22 cellular contexts compared by ENCODE assay signal in genomic region chr10:113767222-113767621, GRCh38. TPM values are rescaled to one million over a fixed set of nuclear protein-coding genes. Genes with fewer than 3 reads are reported as not detected.
A peak's percentile ranks its signal among the peaks of the same experiment; 100 is the strongest.
DNase-seq lines count a peak whose midpoint lies in the region; ATAC-seq, FAIRE-seq and TF ChIP-seq lines count a peak whose summit lies in the region.
"Had no signal": no experiment of that assay in that cellular context is flagged by ENCODE, and none has a peak within 500 bp of the region (broad histone marks: within the 10 kb centered on the region; RNA-seq: fewer than 3 reads in every experiment).

No MANE protein-coding gene starts in this region.

- POLR2A ChIA-PET in SK-N-SH (lab: Yijun Ruan, JAX) = no interaction called here
- POLR2A ChIA-PET in naive thymus-derived CD8-positive, alpha-beta T cell (lab: Charles Lee) = no interaction called here

- no peaks in the 10 kb centered on the region for H3K4me1 Mint-ChIP-seq in naive thymus-derived CD8-positive, alpha-beta T cell
- H3K4me1 Mint-ChIP-seq: CD14-positive monocyte; CD4-positive, alpha-beta memory T cell; H9 had no signal

- peaks cover 4 to 26% (median 9%) of the 10 kb centered on the region in 9 donors for H3K9me3 Mint-ChIP-seq in naive thymus-derived CD8-positive, alpha-beta T cell

- no peaks in the 10 kb centered on the region; the same call in 1 of the 2 replicates for H3K27me3 ChIP-seq in SK-N-SH (ENCODE audit: insufficient read depth)
- H3K27me3 ChIP-seq in bronchial epithelial cell (ENCODE audit: control insufficient read depth, insufficient read depth, low read length) = peaks cover 3% of the 10 kb centered on the region
- no peaks in the 10 kb centered on the region for H3K27me3 ChIP-seq in spleen (replicated peaks in 1 of 7)
- H3K27me3 ChIP-seq: BLaER1 had no signal

- DNase-seq in SK-N-SH = no peak
- DNase-seq in bronchial epithelial cell (ENCODE audit: low read depth) = peak; percentile 12
- DNase-seq in mucosa of descending colon = no peak
- DNase-seq in naive thymus-derived CD8-positive, alpha-beta T cell = no peak
- DNase-seq in spleen = no peak
- DNase-seq: 8988T; CD4-positive, alpha-beta memory T cell; DMS153; DND-41; EL; H9 had no signal

- H3K9me3 ChIP-seq in SK-N-SH = no peaks in the 10 kb centered on the region
- no peaks in the 10 kb centered on the region for H3K9me3 ChIP-seq in mucosa of descending colon
- H3K9me3 ChIP-seq in spleen = peaks cover 0 to 18% (median 14%) of the 10 kb centered on the region in 8 donors

- no peaks in the 10 kb centered on the region for H3F3A ChIP-seq in SK-N-SH (replicated peaks; ENCODE audit: insufficient read depth)

- TF ChIP-seq RAD21 in SK-N-SH (IDR thresholded peaks at IDR 0.05; ENCODE audit: low read length) = no peak

- no peak for TF ChIP-seq EP300 in SK-N-SH (IDR thresholded peaks at IDR 0.05; ENCODE audit: borderline replicate concordance in 1 of 2, low read depth in 1 of 2, low read length in 1 of 2)

- no peaks in the 10 kb centered on the region for H4K20me1 ChIP-seq in SK-N-SH (ENCODE audit: insufficient read depth)
- H4K20me1 ChIP-seq: BLaER1 had no signal

- H3K4me3 ChIP-seq in SK-N-SH (ENCODE audit: low read depth in 2 of 2, low read length in 1 of 2) = no peak overlapping the region
- no peak overlapping the region for H3K4me3 ChIP-seq in bronchial epithelial cell (ENCODE audit: low read depth, low read length)
- H3K4me3 ChIP-seq in mucosa of descending colon = no peak overlapping the region
- H3K4me3 ChIP-seq in spleen = no peak overlapping the region
- H3K4me3 ChIP-seq: BLaER1, GM12878 had no signal

- FAIRE-seq in bronchial epithelial cell (lab: Jason Lieb, UNC) = no peak
- FAIRE-seq: GM12878, GM19239, H1, HepG2 had no signal

- no peaks in the 10 kb centered on the region for H3K36me3 ChIP-seq in SK-N-SH (replicated peaks in 1 of 2; ENCODE audit: control insufficient read depth in 1 of 2, insufficient read depth in 2 of 2, low read length in 1 of 2)
- H3K36me3 ChIP-seq in bronchial epithelial cell (ENCODE audit: control insufficient read depth, insufficient read depth, low read length) = no peaks in the 10 kb centered on the region
- H3K36me3 ChIP-seq in mucosa of descending colon (ENCODE audit: low read depth) = no peaks in the 10 kb centered on the region
- no peaks in the 10 kb centered on the region for H3K36me3 ChIP-seq in spleen
- H3K36me3 ChIP-seq: BLaER1 had no signal

- H3K27me3 Mint-ChIP-seq in naive thymus-derived CD8-positive, alpha-beta T cell = peaks cover 15 to 45% (median 28%) of the 10 kb centered on the region in 5 donors

- no peaks in the 10 kb centered on the region for H3K79me2 ChIP-seq in SK-N-SH (ENCODE audit: insufficient read depth)

- 61% methylated on average over 2 of the region's 2 CpGs for WGBS in SK-N-SH (ENCODE audit: low lambda C conversion rate)
- 58 to 79% (median 70%) methylated on average over 2 of the region's 2 CpGs for WGBS in spleen, 5 donors

- CTCF ChIA-PET in SK-N-SH (lab: Yijun Ruan, JAX) = no interaction called here

- H3K27ac Mint-ChIP-seq in naive thymus-derived CD8-positive, alpha-beta T cell = no peak overlapping the region
- H3K27ac Mint-ChIP-seq: CD14-positive monocyte; CD4-positive, alpha-beta memory T cell; H9 had no signal

- no peaks in the 10 kb centered on the region for H3K4me1 ChIP-seq in SK-N-SH (ENCODE audit: control insufficient read depth in 1 of 2, insufficient read depth in 2 of 2, low read depth in 1 of 2, low read length in 1 of 2)
- H3K4me1 ChIP-seq in mucosa of descending colon (ENCODE audit: low read depth) = peaks cover 6% of the 10 kb centered on the region
- H3K4me1 ChIP-seq in spleen = no peaks in the 10 kb centered on the region
- H3K4me1 ChIP-seq: BLaER1 had no signal

- TF ChIP-seq CTCF in SK-N-SH (IDR thresholded peaks at IDR 0.05) (no peak), bronchial epithelial cell (IDR thresholded peaks at IDR 0.05; ENCODE audit: insufficient read depth, low read length, severe bottlenecking) (no peak), mucosa of descending colon (IDR thresholded peaks at IDR 0.05) (no peak), spleen (IDR thresholded peaks at IDR 0.05 in 8 of 11, conservative IDR thresholded peaks at IDR 0.05 in 3 of 11) (no peak)

- TF ChIP-seq POLR2A in spleen (IDR thresholded peaks at IDR 0.05) = no peak

- H3K27ac ChIP-seq in SK-N-SH (ENCODE audit: low read depth in 2 of 2, low read length in 1 of 2) (no peak overlapping the region), spleen (no peak overlapping the region)
- H3K27ac ChIP-seq: BLaER1 had no signal

- no peak overlapping the region for H3K4me2 ChIP-seq in SK-N-SH
- H3K4me2 ChIP-seq: BLaER1 had no signal

- H3K4me3 Mint-ChIP-seq in naive thymus-derived CD8-positive, alpha-beta T cell = no peak overlapping the region
- H3K4me3 Mint-ChIP-seq: CD14-positive monocyte; CD4-positive, alpha-beta memory T cell; H9 had no signal

- H2AFZ ChIP-seq in SK-N-SH (ENCODE audit: low read depth) = no peak overlapping the region

- intact Hi-C loops in mucosa of descending colon (cut with DNase I, micrococcal nuclease) = no loop called here
- intact Hi-C loops in spleen (cut with DNase I; ENCODE audit: low total_unique reads) = no loop called here

- ATAC-seq in SK-N-SH treated with all-trans-retinoic acid at 6 μM for 48 hours (no peak), mucosa of descending colon (peak; percentile 49), HG03378 (IDR thresholded peaks at IDR 0.05; ENCODE audit: unreplicated experiment) (no peak)
- no peak for ATAC-seq in naive thymus-derived CD8-positive, alpha-beta T cell
- ATAC-seq: GM12878, HepG2 had no signal

- H3K9me2 ChIP-seq in SK-N-SH = no peaks in the 10 kb centered on the region

- peaks cover 0 to 14% (median 0%) of the 10 kb centered on the region in 3 donors for H3K36me3 Mint-ChIP-seq in naive thymus-derived CD8-positive, alpha-beta T cell
- H3K36me3 Mint-ChIP-seq: CD14-positive monocyte; CD4-positive, alpha-beta memory T cell had no signal

- H3K9ac ChIP-seq in SK-N-SH = no peak overlapping the region
- H3K9ac ChIP-seq: BLaER1 had no signal

TF ChIP-seq in SK-N-SH, 30 proteins besides CTCF, POLR2A, EP300 and RAD21:
- TF ChIP-seq FOSL2 (IDR thresholded peaks at IDR 0.05; ENCODE audit: borderline replicate concordance, low read depth) = no peak
- no peak for TF ChIP-seq FOXM1 (IDR thresholded peaks at IDR 0.05; ENCODE audit: low read depth)
- 0 out of 2 replicates have a peak, but pooled peaks have one; percentile 5 for TF ChIP-seq PBX3 (IDR thresholded peaks at IDR 0.05)

TF ChIP-seq in SK-N-SH treated with all-trans-retinoic acid at 6 μM for 48 hours, 23 proteins besides CTCF, POLR2A, EP300 and RAD21 (continues in another document):
- TF ChIP-seq ARNTL (CRISPR knock-in tag; IDR thresholded peaks at IDR 0.05; ENCODE audit: borderline replicate concordance, low read depth) = no peak
- TF ChIP-seq PATZ1 (CRISPR knock-in tag; IDR thresholded peaks at IDR 0.05; ENCODE audit: borderline replicate concordance) = no peak
- TF ChIP-seq ZNF565 (CRISPR knock-in tag; conservative IDR thresholded peaks at IDR 0.05; ENCODE audit: low read depth) = no peak
- TF ChIP-seq ZNF8 (CRISPR knock-in tag; IDR thresholded peaks at IDR 0.05) = no peak
- TF ChIP-seq ZFP30 (CRISPR knock-in tag; IDR thresholded peaks at IDR 0.05) = no peak
- TF ChIP-seq PPARA (CRISPR knock-in tag; IDR thresholded peaks at IDR 0.05; ENCODE audit: borderline replicate concordance) = no peak
- TF ChIP-seq TOX (CRISPR knock-in tag; IDR thresholded peaks at IDR 0.05; ENCODE audit: borderline replicate concordance) = no peak
- TF ChIP-seq ZC3H10 (CRISPR knock-in tag; IDR thresholded peaks at IDR 0.05) = no peak
- TF ChIP-seq SNAI2 (CRISPR knock-in tag; IDR thresholded peaks at IDR 0.05) = no peak
- no peak for TF ChIP-seq OSR1 (CRISPR knock-in tag; IDR thresholded peaks at IDR 0.05)
- TF ChIP-seq POU6F1 (CRISPR knock-in tag; IDR thresholded peaks at IDR 0.05; ENCODE audit: borderline replicate concordance, low read depth) = no peak
- no peak for TF ChIP-seq CSDC2 (CRISPR knock-in tag; IDR thresholded peaks at IDR 0.05)
- TF ChIP-seq RARB (CRISPR knock-in tag; IDR thresholded peaks at IDR 0.05) = no peak

RNA-seq across cellular contexts. Expression of gene PLEKHS1, which starts 15.7 kb away (rescaled TPM):
- polyA plus RNA-seq in SK-N-SH (2012; rRNA removed) (not detected in 2 replicates), spleen (under 1 TPM; 0.02 to 0.07 (median 0.03) TPM)
- not detected in 2 replicates for polyA plus RNA-seq in SK-N-SH (2012; cell fraction: cytosol; rRNA removed)
- 0.07 TPM in 1 of 2 replicates, not detected in the other for polyA plus RNA-seq in SK-N-SH (2012; cell fraction: nucleus; rRNA removed)
- total RNA-seq in bronchial epithelial cell (not detected in 2 replicates), mucosa of descending colon (10 to 100 TPM in 1 of 3 donors, 1 to 10 TPM in 2; 5.3 to 19.3 (median 6.5) TPM), spleen (not detected)
- not detected for total RNA-seq in naive thymus-derived CD8-positive, alpha-beta T cell
- not detected for polyA plus RNA-seq in naive thymus-derived CD8-positive, alpha-beta T cell
- total RNA-seq: A673, G401, GM12878, H1, H9, HepG2 had no signal
- polyA plus RNA-seq: AG04450; CD14-positive monocyte; CD4-positive, alpha-beta memory T cell; H1; HepG2 had no signal
